17 cellular contexts compared by ENCODE assay signal in genomic region chr14:75837151-75837787, GRCh38.
"Had no signal": no experiment of that assay in that cellular context is flagged by ENCODE, and none has a peak within 500 bp of the region (broad histone marks: within the 10 kb centered on the region; RNA-seq: fewer than 3 reads in every experiment).

No MANE protein-coding gene starts in this region.

- DNase-seq: activated CD4-positive, alpha-beta T cell treated with anti-CD3 and anti-CD28 coated beads, Interleukin-2, amount 50 U/mL, for 1 hour; activated gamma-delta T cell; activated naive CD8-positive, alpha-beta T cell treated with anti-CD3 and anti-CD28 coated beads, Interleukin-2, amount 10 ng/mL, durations not matched to agents 7 days and 5 days; activated T-cell treated with anti-CD3 and anti-CD28 coated beads, Interleukin-2, amount 50 U/mL, for 1 hour; cortex of kidney; effector CD8-positive, alpha-beta T cell; left lung; mesendoderm; nephron progenitor cell; stimulated activated CD4-positive, alpha-beta T cell treated with anti-CD3 and anti-CD28 coated beads, Interleukin-4, amount 100 ng/mL, for 1 hour; stimulated activated CD8-positive, alpha-beta memory T cell treated with anti-CD3 and anti-CD28 coated beads, Interleukin-4, amount 100 ng/mL, for 48 hours; T-cell had no signal

- H3K4me3 Mint-ChIP-seq: activated naive CD8-positive, alpha-beta T cell treated with anti-CD3 and anti-CD28 coated beads, Interleukin-2, amount 10 ng/mL, durations not matched to agents 7 days and 5 days; nephron progenitor cell; stimulated activated naive CD8-positive, alpha-beta T cell treated with anti-CD3 and anti-CD28 coated beads, Interleukin-15, Interleukin-2, amounts not matched to agents 100 ng/mL and 50 ng/mL, for 24 hours; T-cell; WTC11 had no signal

- H3K27me3 ChIP-seq: ascending aorta, gastroesophageal sphincter, left lung had no signal

- FAIRE-seq: keratinocyte had no signal

- ATAC-seq: gastroesophageal sphincter, left lung, T-cell, WTC11 had no signal

- H3K36me3 ChIP-seq: gastroesophageal sphincter had no signal

- H3K4me3 ChIP-seq: ascending aorta, gastroesophageal sphincter, left lung had no signal

- H3K27ac ChIP-seq: ascending aorta, gastroesophageal sphincter, left lung had no signal

- H3K27ac Mint-ChIP-seq: activated naive CD8-positive, alpha-beta T cell treated with anti-CD3 and anti-CD28 coated beads, Interleukin-2, amount 10 ng/mL, durations not matched to agents 7 days and 5 days; nephron progenitor cell; stimulated activated naive CD8-positive, alpha-beta T cell treated with anti-CD3 and anti-CD28 coated beads, Interleukin-15, Interleukin-2, amounts not matched to agents 100 ng/mL and 50 ng/mL, for 24 hours; T-cell; WTC11 had no signal

- H3K27me3 Mint-ChIP-seq: activated naive CD8-positive, alpha-beta T cell treated with anti-CD3 and anti-CD28 coated beads, Interleukin-2, amount 10 ng/mL, durations not matched to agents 7 days and 5 days; stimulated activated naive CD8-positive, alpha-beta T cell treated with anti-CD3 and anti-CD28 coated beads, Interleukin-15, Interleukin-2, amounts not matched to agents 100 ng/mL and 50 ng/mL, for 24 hours; T-cell had no signal

- H3K9me3 ChIP-seq: ascending aorta, gastroesophageal sphincter, left lung had no signal
